Comparison of ENCODE assay signal across 12 cellular contexts in the genomic region with DNA sequence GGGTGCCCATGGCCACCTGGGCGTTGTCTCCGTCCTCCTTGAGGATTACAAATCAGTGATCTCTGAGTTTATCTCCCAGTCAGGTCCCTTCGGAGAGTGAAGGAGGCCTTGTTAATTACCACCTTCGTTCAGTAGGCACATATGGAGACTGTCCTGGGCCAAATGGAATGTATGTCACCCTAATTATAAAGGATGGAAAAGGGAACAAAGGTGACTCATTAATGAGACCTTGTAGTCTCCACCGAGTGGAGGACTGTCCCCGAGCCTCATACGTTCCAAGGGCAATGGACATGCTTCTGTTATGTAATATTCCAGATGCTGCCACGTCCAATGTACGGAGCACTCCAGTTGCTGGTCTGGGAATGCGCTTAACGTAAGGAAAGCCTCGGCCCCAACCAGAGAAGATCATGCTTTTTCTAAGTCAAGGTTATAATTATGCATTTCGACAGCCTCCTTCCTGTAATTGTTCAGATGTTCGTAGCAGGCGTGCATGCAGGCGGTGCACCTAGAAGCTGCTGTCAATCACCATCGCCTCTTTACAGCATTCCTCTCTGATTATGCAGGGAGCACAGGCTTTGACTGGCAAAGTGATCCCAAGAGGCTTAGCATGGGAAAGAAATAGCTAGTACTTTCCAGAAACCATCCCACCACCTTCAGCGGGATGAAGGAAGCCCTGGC. TPM values are rescaled to one million over a fixed set of nuclear protein-coding genes. Genes with fewer than 3 reads are reported as not detected.
A peak's percentile ranks its signal among the peaks of the same experiment; 100 is the strongest.
DNase-seq lines count a peak whose midpoint lies in the region; ATAC-seq and TF ChIP-seq lines count a peak whose summit lies in the region.
"Had no signal": no experiment of that assay in that cellular context is flagged by ENCODE, and none has a peak within 500 bp of the region (broad histone marks: within the 10 kb centered on the region; RNA-seq: fewer than 3 reads in every experiment).

No MANE protein-coding gene starts in this region.

- 97% methylated on average over 18 of the region's 18 CpGs for WGBS in mammary epithelial cell (ENCODE audit: low coverage, missing lambda C conversion rate)

- no peaks in the 10 kb centered on the region for H3K36me3 ChIP-seq in breast epithelium
- H3K36me3 ChIP-seq in mammary epithelial cell (ENCODE audit: insufficient read depth, low read length), result no peaks in the 10 kb centered on the region
- no peaks in the 10 kb centered on the region for H3K36me3 ChIP-seq in parathyroid adenoma (ENCODE audit: control insufficient read depth, insufficient read depth, low read length)
- no peaks in the 10 kb centered on the region for H3K36me3 ChIP-seq in uterus
- H3K36me3 ChIP-seq in CD8-positive, alpha-beta memory T cell (ENCODE audit: insufficient read depth, low read length), result no peaks in the 10 kb centered on the region

- no peaks in the 10 kb centered on the region for H3K27me3 ChIP-seq in breast epithelium
- H3K27me3 ChIP-seq in mammary epithelial cell (ENCODE audit: insufficient read depth, low read length), result no peaks in the 10 kb centered on the region
- no peaks in the 10 kb centered on the region for H3K27me3 ChIP-seq in parathyroid adenoma (ENCODE audit: control insufficient read depth, insufficient read depth, low read length)
- H3K27me3 ChIP-seq in uterus, result no peaks in the 10 kb centered on the region
- H3K27me3 ChIP-seq in CD8-positive, alpha-beta memory T cell (ENCODE audit: insufficient read depth, low read length, poor library complexity, severe bottlenecking), result no peaks in the 10 kb centered on the region

- no peaks in the 10 kb centered on the region for H3K36me3 Mint-ChIP-seq in CD8-positive, alpha-beta memory T cell
- H3K36me3 Mint-ChIP-seq: mesothelial cell of epicardium had no signal

- H3K4me1 ChIP-seq in breast epithelium (peaks cover 0 to 18% of the 10 kb centered on the region in 2 donors), mammary epithelial cell (ENCODE audit: insufficient read depth, low read length) (peaks cover 14% of the 10 kb centered on the region), parathyroid adenoma (no peaks in the 10 kb centered on the region), uterus (peaks cover 9 to 14% of the 10 kb centered on the region in 2 donors)
- no peaks in the 10 kb centered on the region for H3K4me1 ChIP-seq in CD8-positive, alpha-beta memory T cell (ENCODE audit: insufficient read depth, low read length)

- dilution Hi-C loops in mammary epithelial cell (cut with HindIII; ENCODE audit: low sequenced_read_pairs), result loop anchor here (10.0 kb wide), 1 partner anchor 76 kb away; no protein-coding TSS in a partner anchor

- H3K4me1 Mint-ChIP-seq in CD8-positive, alpha-beta memory T cell, result no peaks in the 10 kb centered on the region

- no peaks in the 10 kb centered on the region for H3K9me3 ChIP-seq in breast epithelium
- H3K9me3 ChIP-seq in mammary epithelial cell (replicated peaks; ENCODE audit: insufficient read depth, low read length), result no peaks in the 10 kb centered on the region
- H3K9me3 ChIP-seq in parathyroid adenoma (ENCODE audit: control insufficient read depth, low read length), result no peaks in the 10 kb centered on the region
- H3K9me3 ChIP-seq in uterus, result no peaks in the 10 kb centered on the region
- no peaks in the 10 kb centered on the region for H3K9me3 ChIP-seq in CD8-positive, alpha-beta memory T cell (ENCODE audit: low read length)

- TF ChIP-seq CTCF in breast epithelium (IDR thresholded peaks at IDR 0.05) (no peak), mammary epithelial cell (conservative IDR thresholded peaks at IDR 0.05 in 1 of 2, IDR thresholded peaks at IDR 0.05 in 1 of 2; ENCODE audit: extremely low read depth in 1 of 2, insufficient read depth in 1 of 2, low read depth in 1 of 2, low read length in 2 of 2) (no peak), parathyroid adenoma (IDR thresholded peaks at IDR 0.05) (no peak), uterus (IDR thresholded peaks at IDR 0.05) (no peak)

- TF ChIP-seq POLR2A in breast epithelium (IDR thresholded peaks at IDR 0.05), result no peak
- no peak for TF ChIP-seq POLR2A in uterus (IDR thresholded peaks at IDR 0.05)

- H3K9me3 Mint-ChIP-seq in CD8-positive, alpha-beta memory T cell, result no peaks in the 10 kb centered on the region
- H3K9me3 Mint-ChIP-seq: mesothelial cell of epicardium had no signal

- H3K27me3 Mint-ChIP-seq in CD8-positive, alpha-beta memory T cell, result no peaks in the 10 kb centered on the region

- DNase-seq in breast epithelium (ENCODE audit: low spot score in 2 of 2), result no peak
- DNase-seq in mammary epithelial cell, result no peak
- DNase-seq in left ventricle myocardium superior, result no peak
- no peak for DNase-seq in uterus
- no peak for DNase-seq in mucosa of gallbladder (ENCODE audit: low spot score)
- DNase-seq in CD8-positive, alpha-beta memory T cell, result no peak
- DNase-seq: 8988T; activated T-cell treated with anti-CD3 and anti-CD28 coated beads, Interleukin-2, amount 50 U/mL, for 48 hours; SHP77 treated with DMSO at 0.1 percent for 48 hours had no signal

- H3K4me2 ChIP-seq in mammary epithelial cell (ENCODE audit: insufficient read depth, low read depth, low read length) (no peak overlapping the region), parathyroid adenoma (ENCODE audit: low read length) (no peak overlapping the region)

- intact Hi-C loops in breast epithelium (cut with DNase I; ENCODE audit: low total_unique reads) (no loop called here), mammary epithelial cell (cut with micrococcal nuclease) (no loop called here), left ventricle myocardium superior (cut with micrococcal nuclease) (no loop called here), uterus (cut with DNase I; ENCODE audit: low total_unique reads) (no loop called here)

- H4K20me1 ChIP-seq in mammary epithelial cell (ENCODE audit: insufficient read depth, low read length), result no peaks in the 10 kb centered on the region

- H3K27ac ChIP-seq in breast epithelium, result peak overlapping the region; percentile 67 to 82
- no peak overlapping the region for H3K27ac ChIP-seq in mammary epithelial cell (ENCODE audit: insufficient read depth, low read depth, low read length)
- H3K27ac ChIP-seq in parathyroid adenoma, result peak overlapping the region; percentile 69
- peak overlapping the region; percentile 20 to 97 for H3K27ac ChIP-seq in uterus
- H3K27ac ChIP-seq in CD8-positive, alpha-beta memory T cell (ENCODE audit: low read depth, low read length), result no peak overlapping the region

- no peak overlapping the region for H3K4me3 Mint-ChIP-seq in CD8-positive, alpha-beta memory T cell
- H3K4me3 Mint-ChIP-seq: mesothelial cell of epicardium had no signal

- CTCF ChIA-PET in mammary epithelial cell (lab: Charles Lee; ENCODE audit: low non-redundant PET), result no interaction called here
- CTCF ChIA-PET in CD8-positive, alpha-beta memory T cell (lab: Charles Lee), result no interaction called here

- H3K79me2 ChIP-seq in mammary epithelial cell (ENCODE audit: insufficient read depth, low read length) (no peaks in the 10 kb centered on the region), parathyroid adenoma (no peaks in the 10 kb centered on the region)

- H3K9ac ChIP-seq in mammary epithelial cell (ENCODE audit: insufficient read depth, low read length) (no peak overlapping the region), parathyroid adenoma (no peak overlapping the region)

- H2AFZ ChIP-seq in mammary epithelial cell (ENCODE audit: low read depth, low read length) (no peak overlapping the region), parathyroid adenoma (no peak overlapping the region)

- POLR2A ChIA-PET in CD8-positive, alpha-beta memory T cell (lab: Charles Lee), result no interaction called here

- no TSS peak for BruUV-seq in mammary epithelial cell (replicated peaks; lab: Mats Ljungman, UMichigan)

- peak overlapping the region in 1 of 8 donors; percentile 82 for H3K27ac Mint-ChIP-seq in CD8-positive, alpha-beta memory T cell
- H3K27ac Mint-ChIP-seq: mesothelial cell of epicardium had no signal

- no peak overlapping the region for H3K4me3 ChIP-seq in breast epithelium
- H3K4me3 ChIP-seq in mammary epithelial cell (replicated peaks in 1 of 3; ENCODE audit: insufficient read depth in 1 of 3, low read depth in 2 of 3, low read length in 3 of 3), result no peak overlapping the region
- no peak overlapping the region for H3K4me3 ChIP-seq in parathyroid adenoma (ENCODE audit: low read depth, low read length)
- no peak overlapping the region for H3K4me3 ChIP-seq in uterus
- H3K4me3 ChIP-seq in CD8-positive, alpha-beta memory T cell (ENCODE audit: low read length), result no peak overlapping the region

- in situ Hi-C loops in mammary epithelial cell (cut with MboI; ENCODE audit: low sequenced_read_pairs in 2 of 2), result no loop called here

- peak; percentile 58 for ATAC-seq in left ventricle myocardium superior
- no peak for ATAC-seq in GM18868 (IDR thresholded peaks at IDR 0.05; ENCODE audit: unreplicated experiment)

RNA-seq across cellular contexts. Expression of a gene that starts 22.4 kb away (rescaled TPM):
- total RNA-seq in breast epithelium, result 100 to 1,000 TPM in 1 of 3 donors, 10 to 100 TPM in 2; 52.2 to 106 (median 59.6) TPM
- 10 to 100 TPM; 66.0 to 67.6 TPM for total RNA-seq in mammary epithelial cell
- polyA plus RNA-seq in mammary epithelial cell, result 34.8 TPM
- polyA minus RNA-seq in mammary epithelial cell, result 53.9 TPM
- total RNA-seq in left ventricle myocardium superior, result 71.4 TPM
- 100 to 1,000 TPM in 1 of 4 donors, 10 to 100 TPM in 3; 38.2 to 128 (median 42.6) TPM for total RNA-seq in uterus
- 71.2 TPM for total RNA-seq in mucosa of gallbladder
- total RNA-seq in CD8-positive, alpha-beta memory T cell, result 10 to 100 TPM; 73.3 to 75.6 TPM
- 9.5 TPM for polyA plus RNA-seq in CD8-positive, alpha-beta memory T cell

Comparison
In these comparisons a context has a peak if more than half of its experiments do, and no peak if none do; other contexts are left out.
1. H3K27ac ChIP-seq: peak in breast epithelium (2 of 2), parathyroid adenoma (single experiment) and uterus (2 of 2); none in mammary epithelial cell (single experiment) and CD8-positive, alpha-beta memory T cell (single experiment).